In the genomic region with DNA sequence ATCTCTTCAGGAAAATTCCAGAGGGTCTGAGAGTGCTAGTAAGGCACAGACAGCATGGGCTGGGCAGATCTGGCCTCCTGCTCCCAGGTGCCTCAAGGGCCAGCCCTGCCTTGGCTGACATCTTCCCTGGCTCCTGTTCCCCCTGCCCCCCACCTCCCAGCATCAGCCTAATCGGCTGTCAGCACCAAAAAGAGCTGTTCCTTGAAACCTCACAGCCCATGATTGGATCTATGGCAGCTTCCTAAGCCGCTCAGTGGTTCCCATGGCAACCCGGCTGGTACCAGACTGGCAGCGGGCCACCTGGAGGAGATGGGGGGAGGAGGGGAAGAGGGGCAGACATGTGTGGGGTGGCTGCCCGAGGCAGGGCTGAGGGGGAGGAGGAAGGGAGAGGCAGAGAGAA, we compare ENCODE assay signal across 1 cellular context.
A peak's percentile ranks its signal among the peaks of the same experiment; 100 is the strongest.
TF ChIP-seq lines count a peak whose summit lies in the region.

No MANE protein-coding gene starts in this region.

TF ChIP-seq in neural cell, 6 proteins besides CTCF, POLR2A, EP300 and RAD21 (continued from another document):
- TF ChIP-seq, protein P1, sequence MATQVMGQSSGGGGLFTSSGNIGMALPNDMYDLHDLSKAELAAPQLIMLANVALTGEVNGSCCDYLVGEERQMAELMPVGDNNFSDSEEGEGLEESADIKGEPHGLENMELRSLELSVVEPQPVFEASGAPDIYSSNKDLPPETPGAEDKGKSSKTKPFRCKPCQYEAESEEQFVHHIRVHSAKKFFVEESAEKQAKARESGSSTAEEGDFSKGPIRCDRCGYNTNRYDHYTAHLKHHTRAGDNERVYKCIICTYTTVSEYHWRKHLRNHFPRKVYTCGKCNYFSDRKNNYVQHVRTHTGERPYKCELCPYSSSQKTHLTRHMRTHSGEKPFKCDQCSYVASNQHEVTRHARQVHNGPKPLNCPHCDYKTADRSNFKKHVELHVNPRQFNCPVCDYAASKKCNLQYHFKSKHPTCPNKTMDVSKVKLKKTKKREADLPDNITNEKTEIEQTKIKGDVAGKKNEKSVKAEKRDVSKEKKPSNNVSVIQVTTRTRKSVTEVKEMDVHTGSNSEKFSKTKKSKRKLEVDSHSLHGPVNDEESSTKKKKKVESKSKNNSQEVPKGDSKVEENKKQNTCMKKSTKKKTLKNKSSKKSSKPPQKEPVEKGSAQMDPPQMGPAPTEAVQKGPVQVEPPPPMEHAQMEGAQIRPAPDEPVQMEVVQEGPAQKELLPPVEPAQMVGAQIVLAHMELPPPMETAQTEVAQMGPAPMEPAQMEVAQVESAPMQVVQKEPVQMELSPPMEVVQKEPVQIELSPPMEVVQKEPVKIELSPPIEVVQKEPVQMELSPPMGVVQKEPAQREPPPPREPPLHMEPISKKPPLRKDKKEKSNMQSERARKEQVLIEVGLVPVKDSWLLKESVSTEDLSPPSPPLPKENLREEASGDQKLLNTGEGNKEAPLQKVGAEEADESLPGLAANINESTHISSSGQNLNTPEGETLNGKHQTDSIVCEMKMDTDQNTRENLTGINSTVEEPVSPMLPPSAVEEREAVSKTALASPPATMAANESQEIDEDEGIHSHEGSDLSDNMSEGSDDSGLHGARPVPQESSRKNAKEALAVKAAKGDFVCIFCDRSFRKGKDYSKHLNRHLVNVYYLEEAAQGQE (IDR thresholded peaks at IDR 0.05; ENCODE audit: borderline replicate concordance), result peak; percentile 74
